ENCODE assay signal across 12 cellular contexts in genomic region chr2:101718993-101719571, GRCh38. TPM values are rescaled to one million over a fixed set of nuclear protein-coding genes. Genes with fewer than 3 reads are reported as not detected.
DNase-seq lines count a peak whose midpoint lies in the region; ATAC-seq lines count a peak whose summit lies in the region.
"Had no signal": no experiment of that assay in that cellular context is flagged by ENCODE, and none has a peak within 500 bp of the region (broad histone marks: within the 10 kb centered on the region; RNA-seq: fewer than 3 reads in every experiment).

No MANE protein-coding gene starts in this region.

- no peaks in the 10 kb centered on the region for H3K27me3 ChIP-seq in CD4-positive, CD25-positive, alpha-beta regulatory T cell (ENCODE audit: control insufficient read depth, insufficient read depth, low read length)

- peak overlapping the region; percentile 0 to 77 (median 74) for H3K4me3 Mint-ChIP-seq in CD4-positive, CD25-positive, alpha-beta regulatory T cell
- H3K4me3 Mint-ChIP-seq in naive B cell, result peak overlapping the region; percentile 18 to 93 (median 82)

- peak; percentile 80 to 87 for ATAC-seq in CD4-positive, CD25-positive, alpha-beta regulatory T cell (ENCODE audit: low read depth in 2 of 2)
- peak; percentile 42 for ATAC-seq in HG03108 (IDR thresholded peaks at IDR 0.05; ENCODE audit: unreplicated experiment)
- ATAC-seq in naive B cell (ENCODE audit: low read depth in 2 of 2), result no peak
- ATAC-seq in HG03469 (IDR thresholded peaks at IDR 0.05; ENCODE audit: unreplicated experiment), result no peak

- H3K27me3 Mint-ChIP-seq in CD4-positive, CD25-positive, alpha-beta regulatory T cell, result no peaks in the 10 kb centered on the region
- no peaks in the 10 kb centered on the region for H3K27me3 Mint-ChIP-seq in naive B cell

- H3K4me1 ChIP-seq in CD4-positive, CD25-positive, alpha-beta regulatory T cell (ENCODE audit: control insufficient read depth, insufficient read depth, low read length, poor library complexity, severe bottlenecking), result peaks cover 88% of the 10 kb centered on the region

- peak overlapping the region; percentile 73 for H3K27ac ChIP-seq in CD4-positive, CD25-positive, alpha-beta regulatory T cell (ENCODE audit: insufficient read depth, low read length, poor library complexity, severe bottlenecking)
- H3K27ac ChIP-seq: SK-N-MC had no signal

- H3K36me3 Mint-ChIP-seq in CD4-positive, CD25-positive, alpha-beta regulatory T cell, result peaks cover 13% of the 10 kb centered on the region
- H3K36me3 Mint-ChIP-seq in naive B cell, result peaks cover 12 to 16% of the 10 kb centered on the region in 2 donors

- H3K36me3 ChIP-seq in CD4-positive, CD25-positive, alpha-beta regulatory T cell (ENCODE audit: control insufficient read depth, insufficient read depth, low read length), result no peaks in the 10 kb centered on the region

- peak overlapping the region; percentile 93 to 99 (median 98) for H3K27ac Mint-ChIP-seq in CD4-positive, CD25-positive, alpha-beta regulatory T cell
- peak overlapping the region; percentile 81 to 100 (median 97) for H3K27ac Mint-ChIP-seq in naive B cell

- no peaks in the 10 kb centered on the region for H3K9me3 ChIP-seq in CD4-positive, CD25-positive, alpha-beta regulatory T cell (ENCODE audit: control insufficient read depth in 2 of 2, low read length in 2 of 2)

- no peaks in the 10 kb centered on the region for H3K9me3 Mint-ChIP-seq in CD4-positive, CD25-positive, alpha-beta regulatory T cell
- H3K9me3 Mint-ChIP-seq in naive B cell, result peaks cover 3 to 12% (median 6%) of the 10 kb centered on the region in 7 donors

- peaks cover 53 to 96% (median 77%) of the 10 kb centered on the region in 4 donors for H3K4me1 Mint-ChIP-seq in CD4-positive, CD25-positive, alpha-beta regulatory T cell
- peaks cover 73 to 97% (median 88%) of the 10 kb centered on the region in 3 donors for H3K4me1 Mint-ChIP-seq in naive B cell

- peak in 2 of 3 donors; percentile 58 to 84 for DNase-seq in CD4-positive, CD25-positive, alpha-beta regulatory T cell
- DNase-seq in activated T-helper 9 cell treated with anti-CD3 and anti-CD28 coated beads, Interleukin-2, amount 50 U/mL, for 16 hours (ENCODE audit: low read depth), result peak; percentile 28
- no peak for DNase-seq in naive B cell
- DNase-seq in SK-N-DZ (ENCODE audit: low spot score), result no peak
- DNase-seq in ureter (ENCODE audit: low spot score), result no peak
- no peak for DNase-seq in amniotic stem cell (lab: John Stamatoyannopoulos, UW)
- DNase-seq: DMS153, foreskin fibroblast, NCI-H1930 had no signal

- peak overlapping the region; percentile 67 for H3K4me3 ChIP-seq in CD4-positive, CD25-positive, alpha-beta regulatory T cell (ENCODE audit: low read depth, low read length)
- H3K4me3 ChIP-seq: SK-N-MC had no signal

RNA-seq across cellular contexts. Expression of gene MAP4K4, which starts 21.6 kb away (rescaled TPM):
- total RNA-seq in CD4-positive, CD25-positive, alpha-beta regulatory T cell, result 179 TPM
- 10 to 100 TPM in 2 of 4 donors, 1 to 10 TPM in 2; 6.7 to 22.3 (median 11.4) TPM for polyA plus RNA-seq in CD4-positive, CD25-positive, alpha-beta regulatory T cell
- 10 to 100 TPM; 11.8 to 36.0 (median 20.3) TPM for polyA plus RNA-seq in naive B cell (ENCODE audit: low read depth in 6 of 6)
- polyA plus RNA-seq in SK-N-DZ (2014; cell fraction: cytosol; rRNA removed), result 48.1 and 53.7 TPM in 2 replicates
- 111 and 181 TPM in 2 replicates for polyA plus RNA-seq in SK-N-DZ (2014; cell fraction: nucleus; rRNA removed)
- 49.9 TPM for total RNA-seq in ureter

Comparison
In these comparisons a context has a peak if more than half of its experiments do, and no peak if none do; other contexts are left out.
1. ATAC-seq: peak in CD4-positive, CD25-positive, alpha-beta regulatory T cell (2 of 2) and HG03108 (single experiment); none in naive B cell (0 of 2) and HG03469 (single experiment).
2. DNase-seq: peak in CD4-positive, CD25-positive, alpha-beta regulatory T cell (2 of 3) and activated T-helper 9 cell treated with anti-CD3 and anti-CD28 coated beads, Interleukin-2, amount 50 U/mL, for 16 hours (single experiment); none in naive B cell (single experiment), SK-N-DZ (single experiment), ureter (single experiment) and amniotic stem cell (single experiment).